19 cellular contexts compared by ENCODE assay signal in the genomic region with DNA sequence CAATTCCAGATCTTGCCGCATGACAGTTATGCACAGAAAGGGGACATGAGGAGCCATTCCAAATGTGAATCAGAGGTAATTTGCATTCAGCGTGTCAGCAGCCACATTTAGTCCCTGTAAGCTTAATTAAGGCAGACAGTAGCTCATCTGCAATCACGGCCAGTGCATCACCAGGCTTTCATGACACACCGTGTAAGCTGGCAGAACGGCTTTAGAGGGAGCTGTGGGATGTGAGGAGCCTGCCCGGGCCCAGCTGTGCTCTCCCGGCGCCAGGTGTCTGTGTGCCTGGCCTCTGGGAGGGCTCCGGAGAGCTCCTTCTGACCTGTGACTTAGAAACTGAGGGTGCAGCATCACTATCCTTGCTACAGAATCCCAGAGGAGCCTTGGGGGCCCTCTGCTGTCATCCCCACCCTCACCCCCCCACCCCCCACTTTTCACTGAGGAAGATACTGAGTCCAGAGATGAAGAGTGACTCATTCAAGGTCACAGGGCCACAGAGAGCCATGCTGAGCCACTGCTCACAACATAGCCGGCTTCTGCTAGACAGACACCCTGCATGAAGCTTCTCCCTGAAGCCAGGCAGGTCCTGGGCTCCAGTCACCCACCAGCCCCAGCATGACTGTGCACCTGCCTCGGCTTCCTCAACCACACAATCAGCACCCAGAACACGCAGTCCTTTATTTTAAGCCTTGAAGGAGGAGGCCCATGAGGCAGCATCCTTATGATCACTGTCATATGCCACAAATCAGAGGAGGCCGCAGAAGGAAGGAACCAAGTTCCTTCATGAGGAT. TPM values are rescaled to one million over a fixed set of nuclear protein-coding genes. Genes with fewer than 3 reads are reported as not detected.
DNase-seq lines count a peak whose midpoint lies in the region; ATAC-seq and TF ChIP-seq lines count a peak whose summit lies in the region.
"Had no signal": no experiment of that assay in that cellular context is flagged by ENCODE, and none has a peak within 500 bp of the region (broad histone marks: within the 10 kb centered on the region; RNA-seq: fewer than 3 reads in every experiment).

No MANE protein-coding gene starts in this region.

- H3K27ac Mint-ChIP-seq in MCF 10A (ENCODE audit: low read depth, unreplicated experiment), result peak overlapping the region; percentile 92

- dilution Hi-C loops in mammary epithelial cell (cut with HindIII; ENCODE audit: low sequenced_read_pairs), result no loop called here

- H3K4ac ChIP-seq in mesenchymal stem cell (ENCODE audit: low read depth in 1 of 2, low read length in 2 of 2), result no peak overlapping the region

- peaks cover 0 to 7% of the 10 kb centered on the region in 2 donors for H3K27me3 ChIP-seq in breast epithelium
- H3K27me3 ChIP-seq in mammary epithelial cell (ENCODE audit: insufficient read depth, low read length), result peaks cover 2% of the 10 kb centered on the region
- peaks cover 35 to 75% of the 10 kb centered on the region in 2 experiments for H3K27me3 ChIP-seq in mesenchymal stem cell (ENCODE audit: control insufficient read depth in 1 of 2, insufficient read depth in 1 of 2, low read length in 2 of 2)
- H3K27me3 ChIP-seq: Peyer's patch, vagina had no signal

- POLR2A ChIA-PET in MCF 10A (lab: Yijun Ruan, JAX), result interaction anchor here (0.6 to 1.2 kb wide), 4 partner anchors 12 to 375 kb away, joined by 3 to 5 read pairs (median 3); no protein-coding TSS in a partner anchor

- H3K23ac ChIP-seq in mesenchymal stem cell (ENCODE audit: low read length in 2 of 2), result no peak overlapping the region

- H2AFZ ChIP-seq in mammary epithelial cell (ENCODE audit: low read depth, low read length), result peak overlapping the region; percentile 84
- no peak overlapping the region for H2AFZ ChIP-seq in mesenchymal stem cell (ENCODE audit: low read depth, low read length)

- H3K9ac ChIP-seq in mammary epithelial cell (ENCODE audit: insufficient read depth, low read length) (no peak overlapping the region), mesenchymal stem cell (ENCODE audit: low read length) (no peak overlapping the region)

- no peak overlapping the region for H3K14ac ChIP-seq in mesenchymal stem cell (ENCODE audit: low read length in 2 of 2)

- H3K27ac ChIP-seq in breast epithelium (peak overlapping the region in 1 of 2 donors; percentile 29), mammary epithelial cell (ENCODE audit: insufficient read depth, low read depth, low read length) (no peak overlapping the region), mesenchymal stem cell (ENCODE audit: low read length, poor library complexity, severe bottlenecking) (no peak overlapping the region)
- H3K27ac ChIP-seq: HL-60, left ventricle myocardium inferior, Peyer's patch, psoas muscle, stomach, vagina had no signal

- no peak overlapping the region for H3K18ac ChIP-seq in mesenchymal stem cell (ENCODE audit: low read depth in 1 of 2, low read length in 2 of 2)

- no peak for TF ChIP-seq POLR2A in breast epithelium (IDR thresholded peaks at IDR 0.05)

- H3K9me3 ChIP-seq in breast epithelium (no peaks in the 10 kb centered on the region), mammary epithelial cell (replicated peaks; ENCODE audit: insufficient read depth, low read length) (no peaks in the 10 kb centered on the region), mesenchymal stem cell (ENCODE audit: control insufficient read depth, low read length) (no peaks in the 10 kb centered on the region)
- H3K9me3 ChIP-seq: left ventricle myocardium inferior, Peyer's patch, psoas muscle, stomach, vagina had no signal

- peaks cover 7% of the 10 kb centered on the region for H3K4me1 Mint-ChIP-seq in MCF 10A (ENCODE audit: insufficient read depth, unreplicated experiment)

- no peaks in the 10 kb centered on the region for H4K20me1 ChIP-seq in mammary epithelial cell (ENCODE audit: insufficient read depth, low read length)

- no peak overlapping the region for H4K8ac ChIP-seq in mesenchymal stem cell (ENCODE audit: low read length)

- no peaks in the 10 kb centered on the region for H3K79me1 ChIP-seq in mesenchymal stem cell (replicated peaks; ENCODE audit: low read length, poor library complexity, severe bottlenecking)

- CTCF ChIA-PET in MCF 10A (lab: Yijun Ruan, JAX) (interaction anchor here (1.0 kb wide), 1 partner anchor 113 kb away, joined by 3 read pairs; no protein-coding TSS in a partner anchor), mammary epithelial cell (lab: Charles Lee; ENCODE audit: low non-redundant PET) (no interaction called here)

- H2BK15ac ChIP-seq in mesenchymal stem cell (ENCODE audit: low read depth, poor library complexity, severe bottlenecking), result no peak overlapping the region

- no peak overlapping the region for H4K91ac ChIP-seq in mesenchymal stem cell (ENCODE audit: low read length)

- no peaks in the 10 kb centered on the region for H3K79me2 ChIP-seq in mammary epithelial cell (ENCODE audit: insufficient read depth, low read length)

- intact Hi-C loops in MCF 10A (cut with micrococcal nuclease) (no loop called here), breast epithelium (cut with DNase I; ENCODE audit: low total_unique reads) (no loop called here), mammary epithelial cell (cut with micrococcal nuclease) (no loop called here)

- no peaks in the 10 kb centered on the region for H3K9me3 Mint-ChIP-seq in MCF 10A (ENCODE audit: unreplicated experiment)

- no peak overlapping the region for H2BK5ac ChIP-seq in mesenchymal stem cell (ENCODE audit: low read depth, low read length, poor library complexity, severe bottlenecking)

- no peak overlapping the region for H2BK12ac ChIP-seq in mesenchymal stem cell (ENCODE audit: low read length in 2 of 2)

- no peak for TF ChIP-seq CTCF in MCF 10A (IDR thresholded peaks at IDR 0.05; ENCODE audit: unreplicated experiment)
- no peak for TF ChIP-seq CTCF in breast epithelium (IDR thresholded peaks at IDR 0.05)
- no peak for TF ChIP-seq CTCF in mammary epithelial cell (conservative IDR thresholded peaks at IDR 0.05 in 1 of 2, IDR thresholded peaks at IDR 0.05 in 1 of 2; ENCODE audit: extremely low read depth in 1 of 2, insufficient read depth in 1 of 2, low read depth in 1 of 2, low read length in 2 of 2)

- H2BK120ac ChIP-seq in mesenchymal stem cell (ENCODE audit: low read depth, low read length), result no peak overlapping the region

- WGBS in mammary epithelial cell (ENCODE audit: low coverage, missing lambda C conversion rate), result 66% methylated on average over 13 of the region's 13 CpGs
- 84% methylated on average over 12 of the region's 13 CpGs for WGBS in mesenchymal stem cell

- BruUV-seq in MCF 10A (replicated peaks; lab: Mats Ljungman, UMichigan) (no TSS peak), mammary epithelial cell (replicated peaks; lab: Mats Ljungman, UMichigan) (no TSS peak)

- peaks cover 34% of the 10 kb centered on the region for H3K27me3 Mint-ChIP-seq in MCF 10A (ENCODE audit: insufficient read depth, unreplicated experiment)

- peak; percentile 13 for DNase-seq in MCF 10A (ENCODE audit: unreplicated experiment)
- DNase-seq in breast epithelium (ENCODE audit: low spot score in 2 of 2), result no peak
- peak; percentile 41 for DNase-seq in mammary epithelial cell
- DNase-seq in mesenchymal stem cell, result peak; percentile 2
- no peak for DNase-seq in activated T-cell treated with anti-CD3 and anti-CD28 coated beads, Interleukin-2, amount 50 U/mL, for 1 hour
- no peak for DNase-seq in NCI-H2029 treated with DMSO at 0.1 percent for 48 hours (lab: John Stamatoyannopoulos, UW)
- DNase-seq: activated CD4-positive, CD25-positive, alpha-beta regulatory T cell; activated naive CD4-positive, alpha-beta T cell; COR-L47; left ventricle myocardium inferior; NCI-H146; psoas muscle; stimulated activated CD4-positive, alpha-beta T cell treated with anti-CD3 and anti-CD28 coated beads, Interleukin-15, amount 100 ng/mL, for 24 hours; stomach had no signal

- H3K36me3 Mint-ChIP-seq in MCF 10A (ENCODE audit: insufficient read depth, unreplicated experiment), result peaks cover 4% of the 10 kb centered on the region

- no peaks in the 10 kb centered on the region for H3K36me3 ChIP-seq in breast epithelium
- H3K36me3 ChIP-seq in mammary epithelial cell (ENCODE audit: insufficient read depth, low read length), result no peaks in the 10 kb centered on the region
- no peaks in the 10 kb centered on the region for H3K36me3 ChIP-seq in mesenchymal stem cell (ENCODE audit: control insufficient read depth in 1 of 2, insufficient read depth in 2 of 2, low read depth in 1 of 2, low read length in 2 of 2)
- H3K36me3 ChIP-seq: left ventricle myocardium inferior, Peyer's patch, stomach, vagina had no signal

- H3K4me3 ChIP-seq in breast epithelium, result no peak overlapping the region
- no peak overlapping the region for H3K4me3 ChIP-seq in mammary epithelial cell (replicated peaks in 1 of 3; ENCODE audit: insufficient read depth in 1 of 3, low read depth in 2 of 3, low read length in 3 of 3)
- H3K4me3 ChIP-seq in mesenchymal stem cell (ENCODE audit: insufficient read depth in 1 of 2, low read depth in 1 of 2, low read length in 2 of 2), result no peak overlapping the region
- H3K4me3 ChIP-seq: left ventricle myocardium inferior, Peyer's patch, psoas muscle, stomach, vagina had no signal

- no peaks in the 10 kb centered on the region for H3K4me1 ChIP-seq in breast epithelium
- H3K4me1 ChIP-seq in mammary epithelial cell (ENCODE audit: insufficient read depth, low read length), result peaks cover 10% of the 10 kb centered on the region
- peaks cover 6% of the 10 kb centered on the region for H3K4me1 ChIP-seq in mesenchymal stem cell (ENCODE audit: control insufficient read depth, insufficient read depth, low read depth, low read length)
- H3K4me1 ChIP-seq: psoas muscle had no signal

- no peak overlapping the region for H3K4me3 Mint-ChIP-seq in MCF 10A (ENCODE audit: unreplicated experiment)

- H2AK5ac ChIP-seq in mesenchymal stem cell (ENCODE audit: low read length, severe bottlenecking), result no peak overlapping the region

- in situ Hi-C loops in mammary epithelial cell (cut with MboI; ENCODE audit: low sequenced_read_pairs in 2 of 2), result no loop called here

- ATAC-seq in HG02623 (IDR thresholded peaks at IDR 0.05; ENCODE audit: unreplicated experiment), result no peak
- no peak for ATAC-seq in GM21717 (IDR thresholded peaks at IDR 0.05; ENCODE audit: unreplicated experiment)
- ATAC-seq: psoas muscle had no signal

- no peak overlapping the region for H3K4me2 ChIP-seq in mammary epithelial cell (ENCODE audit: insufficient read depth, low read depth, low read length)
- no peak overlapping the region for H3K4me2 ChIP-seq in mesenchymal stem cell (ENCODE audit: low read length, poor library complexity, severe bottlenecking)

RNA-seq across cellular contexts. Expression of a gene that starts 19.0 kb away (rescaled TPM):
- total RNA-seq in MCF 10A (2022) (62.5 and 73.9 TPM in 2 replicates), breast epithelium (10 to 100 TPM; 32.3 to 56.6 (median 34.4) TPM), mammary epithelial cell (10 to 100 TPM; 30.3 to 37.1 TPM)
- polyA plus RNA-seq in mammary epithelial cell, result 30.2 TPM
- 30.7 TPM for polyA minus RNA-seq in mammary epithelial cell
- polyA plus RNA-seq in mesenchymal stem cell (2013, experiment 1 of 2), result 18.0 TPM
- polyA plus RNA-seq in mesenchymal stem cell (2013, experiment 2 of 2), result 18.8 TPM

Comparison
In these comparisons a context has a peak if more than half of its experiments do, and no peak if none do; other contexts are left out.
1. DNase-seq: peak in MCF 10A (single experiment), mammary epithelial cell (single experiment) and mesenchymal stem cell (single experiment); none in breast epithelium (0 of 2), activated T-cell treated with anti-CD3 and anti-CD28 coated beads, Interleukin-2, amount 50 U/mL, for 1 hour (single experiment) and NCI-H2029 treated with DMSO at 0.1 percent for 48 hours (single experiment).